ENCODE assay signal across 22 cellular contexts in the genomic region with DNA sequence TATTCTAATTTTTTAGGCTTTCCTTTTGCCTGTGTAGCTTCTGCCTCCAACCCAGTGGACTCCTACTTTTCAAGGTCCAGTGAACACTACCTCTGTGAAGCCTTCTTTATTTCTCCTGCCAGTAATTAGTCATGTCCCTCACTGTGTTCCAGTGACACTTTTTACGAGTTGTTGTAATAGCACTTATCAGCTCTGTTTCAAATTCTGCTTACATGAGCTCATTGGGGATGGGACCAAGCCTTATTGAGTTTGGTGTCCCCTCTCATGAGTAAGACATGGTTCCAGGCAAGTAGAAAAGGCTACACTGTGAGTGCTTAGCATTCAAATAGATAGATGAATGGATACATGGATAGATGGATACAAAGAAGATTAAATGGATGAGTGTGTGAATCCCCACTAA.
DNase-seq lines count a peak whose midpoint lies in the region; ATAC-seq, FAIRE-seq and TF ChIP-seq lines count a peak whose summit lies in the region.
"Had no signal": no experiment of that assay in that cellular context is flagged by ENCODE, and none has a peak within 500 bp of the region (broad histone marks: within the 10 kb centered on the region; RNA-seq: fewer than 3 reads in every experiment).

No MANE protein-coding gene starts in this region.

- no peak for TF ChIP-seq EP300 in A549 (IDR thresholded peaks at IDR 0.05)

- POLR2A ChIA-PET in A549 (lab: Yijun Ruan, JAX) (no interaction called here), Caco-2 (lab: Charles Lee) (no interaction called here)

- H3K4me3 ChIP-seq in A549 (no peak overlapping the region), Caco-2 (ENCODE audit: low read depth, low read length) (no peak overlapping the region)
- H3K4me3 ChIP-seq: BLaER1 treated with 17β-estradiol and CSF1 and Interleukin-3, amounts not matched to agents 10 nM and 100 nM; GM23338 had no signal

- H3K36me3 Mint-ChIP-seq in Caco-2 (ENCODE audit: insufficient read depth, unreplicated experiment) = no peaks in the 10 kb centered on the region
- H3K36me3 Mint-ChIP-seq: CD8-positive, alpha-beta T cell; IgD-negative memory B cell had no signal

- H3K9me3 Mint-ChIP-seq in Caco-2 (ENCODE audit: unreplicated experiment) = peaks cover 6% of the 10 kb centered on the region
- H3K9me3 Mint-ChIP-seq: CD8-positive, alpha-beta T cell; GM23338 had no signal

- no peak for ATAC-seq in A549
- ATAC-seq in HG03175 (IDR thresholded peaks at IDR 0.05; ENCODE audit: unreplicated experiment) = no peak
- ATAC-seq: CD8-positive, alpha-beta T cell; GM23338; HCT116; HepG2 had no signal

- BruUV-seq in Caco-2 (replicated peaks; lab: Mats Ljungman, UMichigan) = no TSS peak

- intact Hi-C loops in Caco-2 (cut with micrococcal nuclease; ENCODE audit: unreplicated experiment) = no loop called here

- no peak for DNase-seq in A549 (ENCODE audit: low read depth in 1 of 2, low spot score in 1 of 2)
- peak; percentile 14 for DNase-seq in LoVo (ENCODE audit: low spot score)
- peak; percentile 62 for DNase-seq in islet precursor cell
- peak; percentile 5 for DNase-seq in renal cortical epithelial cell (ENCODE audit: low read depth)
- DNase-seq in Caco-2 = no peak
- no peak for DNase-seq in DMS53 (lab: John Stamatoyannopoulos, UW)
- DNase-seq: 8988T; CD8-positive, alpha-beta T cell; DMS79; GDM1; KBM-7 had no signal

- no peak overlapping the region for H3K4me2 ChIP-seq in A549
- H3K4me2 ChIP-seq: BLaER1 treated with 17β-estradiol and CSF1 and Interleukin-3, amounts not matched to agents 10 nM and 100 nM; GM23338 had no signal

- no peaks in the 10 kb centered on the region for H3K4me1 Mint-ChIP-seq in Caco-2 (ENCODE audit: low read depth, unreplicated experiment)
- H3K4me1 Mint-ChIP-seq: B cell, GM23338, IgD-negative memory B cell had no signal

- CTCF ChIA-PET in A549 (lab: Yijun Ruan, JAX) = interaction anchor here (1.1 to 1.3 kb wide), 3 partner anchors 8 to 543 kb away, joined by 3 to 4 read pairs (median 3); no protein-coding TSS in a partner anchor
- CTCF ChIA-PET in Caco-2 (lab: Charles Lee) = no interaction called here

- TF ChIP-seq CTCF in A549 (IDR thresholded peaks at IDR 0.05) (no peak), Caco-2 (IDR thresholded peaks at IDR 0.05; ENCODE audit: insufficient read depth in 1 of 2, low read depth in 1 of 2, low read length in 1 of 2, severe bottlenecking in 1 of 2, unreplicated experiment in 1 of 2) (no peak)

- H3K36me3 ChIP-seq in Caco-2 (ENCODE audit: control insufficient read depth, insufficient read depth, low read length) = no peaks in the 10 kb centered on the region
- H3K36me3 ChIP-seq: BLaER1 treated with 17β-estradiol and CSF1 and Interleukin-3, amounts not matched to agents 10 nM and 100 nM had no signal

- H3K27ac ChIP-seq in A549 = no peak overlapping the region
- H3K27ac ChIP-seq: BLaER1 treated with 17β-estradiol and CSF1 and Interleukin-3, amounts not matched to agents 10 nM and 100 nM had no signal

- H3K9me3 ChIP-seq in A549 (no peaks in the 10 kb centered on the region), Caco-2 (no peaks in the 10 kb centered on the region)
- H3K9me3 ChIP-seq: BLaER1 treated with 17β-estradiol and CSF1 and Interleukin-3, amounts not matched to agents 10 nM and 100 nM had no signal

- H3K27me3 ChIP-seq in Caco-2 (replicated peaks; ENCODE audit: control insufficient read depth, insufficient read depth, low read length) = no peaks in the 10 kb centered on the region
- H3K27me3 ChIP-seq: BLaER1 treated with 17β-estradiol and CSF1 and Interleukin-3, amounts not matched to agents 10 nM and 100 nM had no signal

- TF ChIP-seq RAD21 in A549 (conservative IDR thresholded peaks at IDR 0.05 in 1 of 2, IDR thresholded peaks at IDR 0.05 in 1 of 2) = no peak

- peaks cover 3% of the 10 kb centered on the region for H3K27me3 Mint-ChIP-seq in Caco-2 (ENCODE audit: insufficient read depth, unreplicated experiment)
- H3K27me3 Mint-ChIP-seq: IgD-negative memory B cell had no signal

- TF ChIP-seq POLR2A in A549 (IDR thresholded peaks at IDR 0.05; ENCODE audit: low read length) = no peak

- peak; percentile 67 for FAIRE-seq in A549 (lab: Jason Lieb, UNC)
- FAIRE-seq: D721Med, GM12892, GM18507, H54, HepG2 had no signal

- 4% methylated on average over 1 of the region's 1 CpG for WGBS in A549 (ENCODE audit: missing lambda C conversion rate)

- H3K4me1 ChIP-seq in A549 = no peaks in the 10 kb centered on the region
- H3K4me1 ChIP-seq in Caco-2 = no peaks in the 10 kb centered on the region
- H3K4me1 ChIP-seq: BLaER1 treated with 17β-estradiol and CSF1 and Interleukin-3, amounts not matched to agents 10 nM and 100 nM had no signal

- H3K27ac Mint-ChIP-seq in Caco-2 (ENCODE audit: unreplicated experiment) = no peak overlapping the region
- H3K27ac Mint-ChIP-seq: B cell; CD8-positive, alpha-beta T cell; GM23338; IgD-negative memory B cell had no signal

- H3K4me3 Mint-ChIP-seq in Caco-2 (ENCODE audit: unreplicated experiment) = no peak overlapping the region
- H3K4me3 Mint-ChIP-seq: B cell; CD8-positive, alpha-beta T cell; GM23338 had no signal

TF ChIP-seq in A549, 52 proteins besides CTCF, POLR2A, EP300 and RAD21:
- TF ChIP-seq ESRRA (IDR thresholded peaks at IDR 0.05; ENCODE audit: borderline replicate concordance, low read length) (no peak), HOXB13 (CRISPR knock-in tag; IDR thresholded peaks at IDR 0.05; ENCODE audit: low read depth) (no peak), KDM1A (IDR thresholded peaks at IDR 0.05; ENCODE audit: low read depth) (no peak), PHF8 (IDR thresholded peaks at IDR 0.05; ENCODE audit: borderline replicate concordance, low read depth) (no peak), HEYL (CRISPR knock-in tag; IDR thresholded peaks at IDR 0.05) (no peak), HDAC2 (IDR thresholded peaks at IDR 0.05) (no peak), MAFK (IDR thresholded peaks at IDR 0.05; ENCODE audit: partially characterized antibody) (no peak), TP53 (CRISPR knock-in tag; IDR thresholded peaks at IDR 0.05) (no peak), KDM5A (IDR thresholded peaks at IDR 0.05) (no peak)
- TF ChIP-seq, protein P1, sequence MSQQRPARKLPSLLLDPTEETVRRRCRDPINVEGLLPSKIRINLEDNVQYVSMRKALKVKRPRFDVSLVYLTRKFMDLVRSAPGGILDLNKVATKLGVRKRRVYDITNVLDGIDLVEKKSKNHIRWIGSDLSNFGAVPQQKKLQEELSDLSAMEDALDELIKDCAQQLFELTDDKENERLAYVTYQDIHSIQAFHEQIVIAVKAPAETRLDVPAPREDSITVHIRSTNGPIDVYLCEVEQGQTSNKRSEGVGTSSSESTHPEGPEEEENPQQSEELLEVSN (IDR thresholded peaks at IDR 0.05; ENCODE audit: borderline replicate concordance, low read depth) = no peak

Comparison
In these comparisons a context has a peak if more than half of its experiments do, and no peak if none do; other contexts are left out.
1. DNase-seq: peak in LoVo (single experiment), islet precursor cell (single experiment) and renal cortical epithelial cell (single experiment); none in A549 (0 of 2), Caco-2 (0 of 2) and DMS53 (single experiment).